ENCODE assay signal across 11 cellular contexts in genomic region chr2:160299540-160299939, GRCh38.
DNase-seq lines count a peak whose midpoint lies in the region; ATAC-seq and TF ChIP-seq lines count a peak whose summit lies in the region.
"Had no signal": no experiment of that assay in that cellular context is flagged by ENCODE, and none has a peak within 500 bp of the region (broad histone marks: within the 10 kb centered on the region; RNA-seq: fewer than 3 reads in every experiment).

No MANE protein-coding gene starts in this region.

- H3K27me3 Mint-ChIP-seq in activated T-cell treated with anti-CD3 and anti-CD28 coated beads, Interleukin-2, amount 50 U/mL, for 72 hours (ENCODE audit: low read depth) = no peaks in the 10 kb centered on the region
- H3K27me3 Mint-ChIP-seq: naive B cell had no signal

- H3K9me3 Mint-ChIP-seq in activated T-cell treated with anti-CD3 and anti-CD28 coated beads, Interleukin-2, amount 50 U/mL, for 72 hours = peaks cover 0 to 4% of the 10 kb centered on the region in 2 donors
- H3K9me3 Mint-ChIP-seq: naive B cell had no signal

- ATAC-seq in activated T-cell treated with anti-CD3 and anti-CD28 coated beads, Interleukin-2, amount 50 U/mL, for 72 hours (replicated peaks in 1 of 2) = peak; percentile 65 to 69
- ATAC-seq: activated CD4-positive, CD25-positive, alpha-beta regulatory T cell treated with anti-CD3 and anti-CD28 coated beads, Interleukin-2, amount 50 U/mL, for 24 hours had no signal

- H3K27ac Mint-ChIP-seq in activated T-cell treated with anti-CD3 and anti-CD28 coated beads, Interleukin-2, amount 50 U/mL, for 72 hours = peak overlapping the region; percentile 45

- peak; percentile 29 for DNase-seq in AG10803 (ENCODE audit: low read depth)
- DNase-seq in EL = peak; percentile 63
- DNase-seq in activated T-cell treated with anti-CD3 and anti-CD28 coated beads, Interleukin-2, amount 50 U/mL, for 72 hours = peak; percentile 35 to 40
- peak; percentile 67 for DNase-seq in iris pigment epithelial cell (ENCODE audit: low read depth)
- DNase-seq in G401 (ENCODE audit: low spot score) = no peak
- no peak for DNase-seq in GM10248 (ENCODE audit: extremely low spot score)
- DNase-seq in NCI-H774 (lab: John Stamatoyannopoulos, UW) = no peak
- DNase-seq: esophagus squamous epithelium, naive B cell had no signal

- CTCF ChIA-PET in GM10248 (lab: Yijun Ruan, JAX) = interaction anchor here (0.9 kb wide), 1 partner anchor 48 kb away, joined by 4 read pairs; no protein-coding TSS in a partner anchor

- POLR2A ChIA-PET in GM10248 (lab: Yijun Ruan, JAX) = no interaction called here

- peaks cover 26 to 31% of the 10 kb centered on the region in 2 donors for H3K36me3 Mint-ChIP-seq in activated T-cell treated with anti-CD3 and anti-CD28 coated beads, Interleukin-2, amount 50 U/mL, for 72 hours (ENCODE audit: insufficient read depth in 2 of 2)

- in situ Hi-C loops in G401 (cut with HindIII; ENCODE audit: low sequenced_read_pairs) = no loop called here

- H3K4me1 Mint-ChIP-seq in activated T-cell treated with anti-CD3 and anti-CD28 coated beads, Interleukin-2, amount 50 U/mL, for 72 hours (ENCODE audit: low read depth) = peaks cover 74% of the 10 kb centered on the region

- H3K4me3 ChIP-seq in AG10803 (ENCODE audit: low read length) = no peak overlapping the region
- H3K4me3 ChIP-seq: esophagus squamous epithelium, skin epidermis had no signal

- peak overlapping the region; percentile 38 to 73 for H3K4me3 Mint-ChIP-seq in activated T-cell treated with anti-CD3 and anti-CD28 coated beads, Interleukin-2, amount 50 U/mL, for 72 hours

- TF ChIP-seq CTCF in AG10803 (conservative IDR thresholded peaks at IDR 0.05; ENCODE audit: low read length) = no peak
- no peak for TF ChIP-seq CTCF in GM10248 (IDR thresholded peaks at IDR 0.05; ENCODE audit: control extremely low read depth, extremely low read depth, low read depth, missing control alignments)

Comparison
In these comparisons a context has a peak if more than half of its experiments do, and no peak if none do; other contexts are left out.
1. DNase-seq: peak in AG10803 (single experiment), EL (single experiment), activated T-cell treated with anti-CD3 and anti-CD28 coated beads, Interleukin-2, amount 50 U/mL, for 72 hours (2 of 2) and iris pigment epithelial cell (single experiment); none in G401 (single experiment), GM10248 (single experiment) and NCI-H774 (single experiment).